18 cellular contexts compared by ENCODE assay signal in the genomic region with DNA sequence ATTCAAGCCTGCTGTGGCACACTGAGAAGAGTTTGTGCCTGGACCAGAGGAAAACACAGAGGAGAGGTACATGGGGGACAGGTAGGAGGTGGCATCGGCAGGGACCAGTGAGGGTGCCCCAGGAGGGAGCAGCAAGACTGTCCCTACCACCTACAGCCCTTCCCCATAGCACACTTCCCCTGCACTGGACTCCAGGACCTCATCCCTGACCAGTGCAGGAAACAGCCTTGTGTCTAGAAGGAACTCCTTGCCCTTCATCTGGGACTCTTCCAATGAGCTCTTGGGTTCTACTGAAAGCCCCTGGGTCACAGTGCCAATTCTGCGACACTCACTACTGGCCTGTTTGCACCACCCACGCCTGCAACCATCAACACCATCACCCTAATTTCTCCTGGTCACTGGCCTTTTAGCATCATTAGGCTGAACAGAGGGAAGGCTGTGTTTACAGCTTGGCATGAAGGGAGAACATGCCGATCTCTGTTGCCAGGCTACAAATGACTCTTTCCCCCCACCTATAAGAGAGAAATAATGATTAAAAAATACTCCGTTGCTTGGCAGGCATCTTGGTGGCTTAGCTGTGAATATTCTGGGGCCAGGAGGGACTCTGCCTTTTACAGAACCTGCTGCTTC.
"Had no signal": no experiment of that assay in that cellular context is flagged by ENCODE, and none has a peak within 500 bp of the region (broad histone marks: within the 10 kb centered on the region; RNA-seq: fewer than 3 reads in every experiment).

No MANE protein-coding gene starts in this region.

- H3K9me3 Mint-ChIP-seq: activated naive CD4-positive, alpha-beta T cell treated with anti-CD3 and anti-CD28 coated beads, Interleukin-2, amount 50 U/mL, for 24 hours; activated T-cell treated with anti-CD3 and anti-CD28 coated beads, Interleukin-2, amount 50 U/mL, for 4 hours; natural killer cell treated with Interleukin-12 subunit alpha and Interleukin-12 subunit beta and Interleukin-15 and Interleukin-18, amount 100 ng/mL, for 72 hours; stimulated activated effector memory CD8-positive, alpha-beta T cell treated with anti-CD3 and anti-CD28 coated beads, Interleukin-12 subunit alpha, Interleukin-12 subunit beta, amount 100 ng/mL, for 72 hours had no signal

- H3K4me3 ChIP-seq: adrenal gland, hepatocyte, left ventricle myocardium inferior, psoas muscle had no signal

- H3K27me3 Mint-ChIP-seq: activated naive CD4-positive, alpha-beta T cell treated with anti-CD3 and anti-CD28 coated beads, Interleukin-2, amount 50 U/mL, for 24 hours had no signal

- H3K27me3 ChIP-seq: adrenal gland, hepatocyte had no signal

- H3K27ac Mint-ChIP-seq: activated naive CD4-positive, alpha-beta T cell treated with anti-CD3 and anti-CD28 coated beads, Interleukin-2, amount 50 U/mL, for 24 hours; natural killer cell treated with Interleukin-12 subunit alpha and Interleukin-12 subunit beta and Interleukin-15 and Interleukin-18, amount 100 ng/mL, for 72 hours; stimulated activated effector memory CD8-positive, alpha-beta T cell treated with anti-CD3 and anti-CD28 coated beads, Interleukin-12 subunit alpha, Interleukin-12 subunit beta, amount 100 ng/mL, for 72 hours; T-helper 17 cell had no signal

- FAIRE-seq: colon, endometrium, kidney had no signal

- H3K36me3 Mint-ChIP-seq: activated naive CD4-positive, alpha-beta T cell treated with anti-CD3 and anti-CD28 coated beads, Interleukin-2, amount 50 U/mL, for 24 hours; natural killer cell treated with Interleukin-12 subunit alpha and Interleukin-12 subunit beta and Interleukin-15 and Interleukin-18, amount 100 ng/mL, for 72 hours; stimulated activated effector memory CD8-positive, alpha-beta T cell treated with anti-CD3 and anti-CD28 coated beads, Interleukin-12 subunit alpha, Interleukin-12 subunit beta, amount 100 ng/mL, for 72 hours had no signal

- H3K4me1 ChIP-seq: adrenal gland, psoas muscle had no signal

- H3K4me3 Mint-ChIP-seq: activated naive CD4-positive, alpha-beta T cell treated with anti-CD3 and anti-CD28 coated beads, Interleukin-2, amount 50 U/mL, for 24 hours; activated T-cell treated with anti-CD3 and anti-CD28 coated beads, Interleukin-2, amount 50 U/mL, for 4 hours; natural killer cell treated with Interleukin-12 subunit alpha and Interleukin-12 subunit beta and Interleukin-15 and Interleukin-18, amount 100 ng/mL, for 72 hours; stimulated activated effector memory CD8-positive, alpha-beta T cell treated with anti-CD3 and anti-CD28 coated beads, Interleukin-12 subunit alpha, Interleukin-12 subunit beta, amount 100 ng/mL, for 72 hours; T-helper 17 cell had no signal

- H3K27ac ChIP-seq: hepatocyte, left ventricle myocardium inferior, psoas muscle, WERI-Rb-1 had no signal

- H3K9me3 ChIP-seq: adrenal gland, left ventricle myocardium inferior, psoas muscle had no signal

- H3K36me3 ChIP-seq: adrenal gland, left ventricle myocardium inferior, WERI-Rb-1 had no signal

- H3K4me1 Mint-ChIP-seq: activated naive CD4-positive, alpha-beta T cell treated with anti-CD3 and anti-CD28 coated beads, Interleukin-2, amount 50 U/mL, for 24 hours; stimulated activated effector memory CD8-positive, alpha-beta T cell treated with anti-CD3 and anti-CD28 coated beads, Interleukin-12 subunit alpha, Interleukin-12 subunit beta, amount 100 ng/mL, for 72 hours had no signal

- ATAC-seq: activated T-cell treated with anti-CD3 and anti-CD28 coated beads, Interleukin-2, amount 50 U/mL, for 4 hours; psoas muscle; stimulated activated effector memory CD8-positive, alpha-beta T cell treated with anti-CD3 and anti-CD28 coated beads, Interleukin-12 subunit alpha, Interleukin-12 subunit beta, amount 100 ng/mL, for 72 hours; T-helper 17 cell had no signal

- DNase-seq: activated CD4-positive, alpha-beta T cell treated with anti-CD3 and anti-CD28 coated beads, Interleukin-2, amount 50 U/mL, for 48 hours; activated effector memory CD4-positive, alpha-beta T cell treated with Interleukin-2 at 50 U/mL for 16 hours; activated T-cell treated with anti-CD3 and anti-CD28 coated beads, Interleukin-2, amount 50 U/mL, for 4 hours; kidney; left ventricle myocardium inferior; occipital lobe; psoas muscle; stimulated activated CD4-positive, alpha-beta T cell treated with anti-CD3 and anti-CD28 coated beads, Interleukin-12 subunit alpha, Interleukin-12 subunit beta, amount 100 ng/mL, for 4 hours; T-helper 17 cell; trophoblast cell; WERI-Rb-1 had no signal
